ENCODE assay signal across 29 cellular contexts in the genomic region with DNA sequence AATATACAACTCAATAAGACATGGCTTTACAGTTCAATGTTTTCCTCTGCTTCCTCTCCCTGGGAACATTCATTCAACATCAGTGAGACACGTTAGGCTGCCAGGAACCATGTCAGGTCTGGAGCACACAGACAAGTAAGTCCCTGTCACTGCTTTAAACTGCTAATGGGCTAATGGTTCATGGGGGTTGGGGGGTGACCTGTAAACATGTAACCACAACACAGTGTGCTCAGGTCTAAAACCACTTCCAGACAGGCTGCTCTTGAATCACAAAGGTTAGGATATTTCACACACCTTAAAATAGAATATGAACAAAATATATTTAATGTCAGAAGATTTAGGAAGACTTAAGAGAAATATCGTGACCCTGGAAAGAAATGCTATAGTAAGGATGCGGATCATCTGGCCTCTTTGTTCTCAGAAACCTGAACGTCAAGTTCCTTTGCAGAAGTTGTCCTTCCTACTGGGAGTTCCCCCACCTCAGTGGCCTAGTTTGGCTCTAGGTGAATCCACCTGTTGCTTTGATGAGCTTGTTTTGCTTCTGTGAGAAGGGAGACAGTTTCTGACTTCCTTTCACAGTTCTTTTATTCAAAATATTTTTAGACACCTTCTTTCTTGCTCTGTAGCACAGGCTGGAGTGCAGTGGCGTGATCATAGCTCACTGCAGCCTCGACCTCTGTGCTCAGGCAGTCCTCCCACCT.
A peak's percentile ranks its signal among the peaks of the same experiment; 100 is the strongest.
DNase-seq lines count a peak whose midpoint lies in the region; ATAC-seq, FAIRE-seq and TF ChIP-seq lines count a peak whose summit lies in the region.
"Had no signal": no experiment of that assay in that cellular context is flagged by ENCODE, and none has a peak within 500 bp of the region (broad histone marks: within the 10 kb centered on the region; RNA-seq: fewer than 3 reads in every experiment).

No MANE protein-coding gene starts in this region.

- peak; percentile 93 for ATAC-seq in T-helper 17 cell
- no peak for ATAC-seq in GM18519 (IDR thresholded peaks at IDR 0.05; ENCODE audit: low FRiP score, unreplicated experiment)
- ATAC-seq: stimulated activated memory B cell treated with anti-CD40 and anti-IgM and Interleukin-4, amounts not matched to agents 10 μg/mL and 1 μg/mL and 100 μg/mL, for 72 hours had no signal

- H3K9me3 Mint-ChIP-seq in activated CD4-positive, alpha-beta T cell treated with anti-CD3 and anti-CD28 coated beads, Interleukin-2, amount 10 ng/mL, durations not matched to agents 7 days and 5 days, result no peaks in the 10 kb centered on the region
- H3K9me3 Mint-ChIP-seq in CD4-positive, alpha-beta memory T cell, result no peaks in the 10 kb centered on the region
- peaks cover 17% of the 10 kb centered on the region for H3K9me3 Mint-ChIP-seq in glutamatergic neuron (ENCODE audit: unreplicated experiment)

- CTCF ChIA-PET in activated CD4-positive, alpha-beta T cell treated with anti-CD3 and anti-CD28 coated beads, Interleukin-2, amount 10 ng/mL, durations not matched to agents 7 days and 5 days (lab: Charles Lee), result no interaction called here
- CTCF ChIA-PET in CD4-positive, alpha-beta memory T cell (lab: Charles Lee; ENCODE audit: partially characterized antibody), result interaction anchor here (1.3 kb wide), 1 partner anchor 104 kb away, joined by 3 read pairs; no protein-coding TSS in a partner anchor

- no peak overlapping the region for H3K27ac ChIP-seq in CD4-positive, alpha-beta memory T cell (ENCODE audit: low read depth, low read length)
- no peak overlapping the region for H3K27ac ChIP-seq in kidney (ENCODE audit: low read depth in 2 of 2, low read length in 2 of 2)
- H3K27ac ChIP-seq: 22Rv1, GM23248, ovary, SJSA1, suprapubic skin had no signal

- no peak for FAIRE-seq in kidney (lab: Jason Lieb, UNC)

- no peaks in the 10 kb centered on the region for H3K36me3 ChIP-seq in CD4-positive, alpha-beta memory T cell (ENCODE audit: insufficient read depth, low read length)
- H3K36me3 ChIP-seq in kidney (ENCODE audit: control insufficient read depth in 1 of 2, insufficient read depth in 2 of 2, low read length in 2 of 2), result no peaks in the 10 kb centered on the region
- H3K36me3 ChIP-seq: ovary, SJSA1, suprapubic skin had no signal

- no peaks in the 10 kb centered on the region for H3K4me1 ChIP-seq in CD4-positive, alpha-beta memory T cell (ENCODE audit: insufficient read depth, low read length)
- H3K4me1 ChIP-seq in kidney (ENCODE audit: control insufficient read depth in 1 of 2, insufficient read depth in 1 of 2, low read depth in 1 of 2, low read length in 2 of 2), result no peaks in the 10 kb centered on the region
- H3K4me1 ChIP-seq: SJSA1, suprapubic skin had no signal

- H3K27me3 ChIP-seq in CD4-positive, alpha-beta memory T cell (ENCODE audit: insufficient read depth, low read length), result no peaks in the 10 kb centered on the region
- H3K27me3 ChIP-seq: ovary, SJSA1, suprapubic skin had no signal

- H3K36me3 Mint-ChIP-seq in activated CD4-positive, alpha-beta T cell treated with anti-CD3 and anti-CD28 coated beads, Interleukin-2, amount 10 ng/mL, durations not matched to agents 7 days and 5 days (ENCODE audit: low read depth), result no peaks in the 10 kb centered on the region
- no peaks in the 10 kb centered on the region for H3K36me3 Mint-ChIP-seq in CD4-positive, alpha-beta memory T cell
- H3K36me3 Mint-ChIP-seq in T-helper 17 cell (ENCODE audit: low read depth) (no peaks in the 10 kb centered on the region), glutamatergic neuron (ENCODE audit: unreplicated experiment) (no peaks in the 10 kb centered on the region)
- H3K36me3 Mint-ChIP-seq: IgD-negative memory B cell; immature natural killer cell; stimulated activated memory B cell treated with anti-CD40 and anti-IgM and Interleukin-4, amounts not matched to agents 10 μg/mL and 1 μg/mL and 100 μg/mL, for 72 hours had no signal

- POLR2A ChIA-PET in activated CD4-positive, alpha-beta T cell treated with anti-CD3 and anti-CD28 coated beads, Interleukin-2, amount 10 ng/mL, durations not matched to agents 7 days and 5 days (lab: Charles Lee), result no interaction called here
- POLR2A ChIA-PET in CD4-positive, alpha-beta memory T cell (lab: Charles Lee; ENCODE audit: partially characterized antibody), result interaction anchor here (0.6 kb wide), 1 partner anchor 348 kb away, joined by 5 read pairs; no protein-coding TSS in a partner anchor

- no peak for DNase-seq in activated CD4-positive, alpha-beta T cell treated with anti-CD3 and anti-CD28 coated beads, Interleukin-2, amount 10 ng/mL, durations not matched to agents 7 days and 5 days
- DNase-seq in activated CD4-positive, alpha-beta T cell treated with anti-CD3 and anti-CD28 coated beads, Interleukin-2, amount 50 U/mL, for 48 hours, result no peak
- DNase-seq in CD4-positive, alpha-beta memory T cell, result peak; percentile 8 to 54 (median 48)
- no peak for DNase-seq in T-helper 17 cell
- DNase-seq in glutamatergic neuron, result no peak
- DNase-seq in kidney, result no peak
- no peak for DNase-seq in NCI-H1417 treated with DMSO at 0.1 percent for 48 hours (lab: John Stamatoyannopoulos, UW)
- DNase-seq: activated B cell treated with CpG ODN at 0.5 μM for 24 hours; activated CD4-positive, alpha-beta T cell treated with anti-CD3 and anti-CD28 coated beads, Interleukin-2, amount 50 U/mL, for 1 hour; amniotic stem cell; C1 segment of cervical spinal cord; Calu3; DMS79; GDM1; GM23248; immature natural killer cell; NCI-H1048; NCI-H1694 treated with DMSO at 0.1 percent for 48 hours; NCI-H446 treated with DMSO at 0.1 percent for 48 hours; NCI-H774; ovary; T-helper 1 cell had no signal

- intact Hi-C loops in CD4-positive, alpha-beta memory T cell (cut with micrococcal nuclease), result no loop called here
- intact Hi-C loops in kidney (cut with DNase I), result no loop called here

- H3K9me3 ChIP-seq in CD4-positive, alpha-beta memory T cell (ENCODE audit: control insufficient read depth in 1 of 2, low read length in 2 of 2), result no peaks in the 10 kb centered on the region
- H3K9me3 ChIP-seq in T-helper 17 cell (ENCODE audit: control insufficient read depth, low read length, poor library complexity, severe bottlenecking) (no peaks in the 10 kb centered on the region), kidney (ENCODE audit: control insufficient read depth in 1 of 2, low read length in 2 of 2) (no peaks in the 10 kb centered on the region)
- H3K9me3 ChIP-seq: ovary, SJSA1, suprapubic skin had no signal

- H3K27ac Mint-ChIP-seq in activated CD4-positive, alpha-beta T cell treated with anti-CD3 and anti-CD28 coated beads, Interleukin-2, amount 10 ng/mL, durations not matched to agents 7 days and 5 days, result peak overlapping the region; percentile 11
- H3K27ac Mint-ChIP-seq in CD4-positive, alpha-beta memory T cell, result peak overlapping the region; percentile 28 to 88 (median 73)
- H3K27ac Mint-ChIP-seq in T-helper 17 cell (peak overlapping the region; percentile 98), glutamatergic neuron (ENCODE audit: unreplicated experiment) (peak overlapping the region; percentile 49)
- H3K27ac Mint-ChIP-seq: activated B cell treated with CpG ODN at 0.5 μM for 24 hours; IgD-negative memory B cell; immature natural killer cell; stimulated activated memory B cell treated with anti-CD40 and anti-IgM and Interleukin-4, amounts not matched to agents 10 μg/mL and 1 μg/mL and 100 μg/mL, for 72 hours had no signal

- H3K9ac ChIP-seq in kidney (ENCODE audit: low read length in 2 of 2), result no peak overlapping the region
- H3K9ac ChIP-seq: GM23248 had no signal

- H3K4me1 Mint-ChIP-seq in activated CD4-positive, alpha-beta T cell treated with anti-CD3 and anti-CD28 coated beads, Interleukin-2, amount 10 ng/mL, durations not matched to agents 7 days and 5 days, result peaks cover 18% of the 10 kb centered on the region
- H3K4me1 Mint-ChIP-seq in CD4-positive, alpha-beta memory T cell, result peaks cover 13 to 26% (median 20%) of the 10 kb centered on the region in 4 donors
- H3K4me1 Mint-ChIP-seq in T-helper 17 cell (peaks cover 34% of the 10 kb centered on the region), glutamatergic neuron (ENCODE audit: low read depth, unreplicated experiment) (peaks cover 37% of the 10 kb centered on the region)
- H3K4me1 Mint-ChIP-seq: activated B cell treated with CpG ODN at 0.5 μM for 24 hours; IgD-negative memory B cell; stimulated activated memory B cell treated with anti-CD40 and anti-IgM and Interleukin-4, amounts not matched to agents 10 μg/mL and 1 μg/mL and 100 μg/mL, for 72 hours had no signal

- H3K4me3 Mint-ChIP-seq in activated CD4-positive, alpha-beta T cell treated with anti-CD3 and anti-CD28 coated beads, Interleukin-2, amount 10 ng/mL, durations not matched to agents 7 days and 5 days, result no peak overlapping the region
- peak overlapping the region in 6 of 8 donors; percentile 18 to 59 (median 45) for H3K4me3 Mint-ChIP-seq in CD4-positive, alpha-beta memory T cell
- peak overlapping the region; percentile 75 for H3K4me3 Mint-ChIP-seq in T-helper 17 cell
- H3K4me3 Mint-ChIP-seq in glutamatergic neuron (ENCODE audit: unreplicated experiment), result no peak overlapping the region
- H3K4me3 Mint-ChIP-seq: activated B cell treated with CpG ODN at 0.5 μM for 24 hours; brain; IgD-negative memory B cell; immature natural killer cell; stimulated activated memory B cell treated with anti-CD40 and anti-IgM and Interleukin-4, amounts not matched to agents 10 μg/mL and 1 μg/mL and 100 μg/mL, for 72 hours had no signal

- no peaks in the 10 kb centered on the region for H3K27me3 Mint-ChIP-seq in activated CD4-positive, alpha-beta T cell treated with anti-CD3 and anti-CD28 coated beads, Interleukin-2, amount 10 ng/mL, durations not matched to agents 7 days and 5 days
- peaks cover 0 to under 1% of the 10 kb centered on the region in 2 donors for H3K27me3 Mint-ChIP-seq in CD4-positive, alpha-beta memory T cell
- H3K27me3 Mint-ChIP-seq in T-helper 17 cell, result no peaks in the 10 kb centered on the region
- peaks cover 11% of the 10 kb centered on the region for H3K27me3 Mint-ChIP-seq in glutamatergic neuron (ENCODE audit: unreplicated experiment)
- H3K27me3 Mint-ChIP-seq: activated B cell treated with CpG ODN at 0.5 μM for 24 hours; IgD-negative memory B cell; stimulated activated memory B cell treated with anti-CD40 and anti-IgM and Interleukin-4, amounts not matched to agents 10 μg/mL and 1 μg/mL and 100 μg/mL, for 72 hours had no signal

- TF ChIP-seq CTCF in glutamatergic neuron (IDR thresholded peaks at IDR 0.05; ENCODE audit: partially characterized antibody, unreplicated experiment) (no peak), kidney (IDR thresholded peaks at IDR 0.05; ENCODE audit: borderline replicate concordance, extremely low read depth, insufficient read depth) (no peak)

- no peak overlapping the region for H3K4me3 ChIP-seq in CD4-positive, alpha-beta memory T cell (ENCODE audit: low read length in 2 of 2)
- no peak overlapping the region for H3K4me3 ChIP-seq in kidney (ENCODE audit: low read length in 2 of 2)
- H3K4me3 ChIP-seq: GM23248, ovary, SJSA1, suprapubic skin had no signal

Comparison
In these comparisons a context has a peak if more than half of its experiments do, and no peak if none do; other contexts are left out.
1. DNase-seq: peak in CD4-positive, alpha-beta memory T cell (5 of 5); none in activated CD4-positive, alpha-beta T cell treated with anti-CD3 and anti-CD28 coated beads, Interleukin-2, amount 10 ng/mL, durations not matched to agents 7 days and 5 days (single experiment), activated CD4-positive, alpha-beta T cell treated with anti-CD3 and anti-CD28 coated beads, Interleukin-2, amount 50 U/mL, for 48 hours (0 of 2), T-helper 17 cell (0 of 3), glutamatergic neuron (single experiment), kidney (single experiment) and NCI-H1417 treated with DMSO at 0.1 percent for 48 hours (single experiment).
2. H3K27ac Mint-ChIP-seq: peak in every context shown above with its lines; median percentile 98 in T-helper 17 cell; 73 in CD4-positive, alpha-beta memory T cell; 49 in glutamatergic neuron; 11 in activated CD4-positive, alpha-beta T cell treated with anti-CD3 and anti-CD28 coated beads, Interleukin-2, amount 10 ng/mL, durations not matched to agents 7 days and 5 days.
3. H3K4me3 Mint-ChIP-seq: peak in CD4-positive, alpha-beta memory T cell (6 of 8) and T-helper 17 cell (single experiment); none in activated CD4-positive, alpha-beta T cell treated with anti-CD3 and anti-CD28 coated beads, Interleukin-2, amount 10 ng/mL, durations not matched to agents 7 days and 5 days (single experiment) and glutamatergic neuron (single experiment).